ENCODE assay signal across 1 cellular context in the genomic region with DNA sequence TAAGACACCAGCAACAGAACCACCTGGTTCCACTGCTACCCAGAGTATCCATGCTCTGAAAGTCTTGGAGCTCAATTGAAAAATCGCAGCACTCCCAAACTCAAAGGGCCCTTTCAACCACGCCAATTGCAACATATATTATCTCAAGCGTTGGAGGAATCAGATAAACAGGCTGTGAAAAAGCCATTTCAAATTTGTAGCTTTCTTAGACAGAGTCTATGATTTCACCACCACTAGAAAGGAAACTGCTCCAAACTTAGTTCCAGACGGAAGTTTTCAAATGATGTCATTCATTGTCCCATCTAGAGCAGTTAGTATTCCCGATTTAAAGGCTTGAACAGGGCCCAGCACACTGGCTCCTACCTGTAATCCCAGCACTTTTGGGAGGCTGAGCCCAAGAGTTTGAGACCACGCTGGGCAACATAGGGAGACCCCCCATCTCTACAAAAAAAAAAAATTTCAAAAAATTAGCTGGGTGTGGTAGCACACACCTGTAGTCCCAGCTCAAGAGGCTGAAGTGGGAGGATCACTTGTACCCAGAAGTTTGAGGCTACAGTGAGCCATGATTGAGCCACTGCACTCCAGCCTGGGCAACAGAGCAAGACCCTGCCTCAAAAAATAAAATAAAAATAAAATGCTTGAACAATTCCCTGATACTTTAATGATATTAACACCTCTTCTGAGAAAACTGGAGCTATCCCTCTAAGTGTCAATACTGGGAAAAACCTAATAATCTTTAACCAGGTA.
TF ChIP-seq lines count a peak whose summit lies in the region.

No MANE protein-coding gene starts in this region.

TF ChIP-seq in K562, 482 proteins besides CTCF, POLR2A, EP300 and RAD21:
- TF ChIP-seq PCBP2 (IDR thresholded peaks at IDR 0.05; ENCODE audit: low read depth, low read length, poor library complexity, severe bottlenecking) (no peak), ZNF121 (CRISPR knock-in tag; conservative IDR thresholded peaks at IDR 0.05) (peak; percentile 82), CEBPB (tag; IDR thresholded peaks at IDR 0.05) (peak; percentile 82), TEAD4 (IDR thresholded peaks at IDR 0.05; ENCODE audit: low read length) (peak; percentile 18; the same call in 1 of the 2 replicates), TEAD4 (CRISPR knock-in tag; IDR thresholded peaks at IDR 0.05; ENCODE audit: borderline replicate concordance) (no peak), ATF7 (IDR thresholded peaks at IDR 0.05) (peak; percentile 64), SMARCE1 (IDR thresholded peaks at IDR 0.05) (0 out of 2 replicates have a peak, but pooled peaks have one; percentile 24), GABPB2 (CRISPR knock-in tag; conservative IDR thresholded peaks at IDR 0.05) (no peak), JUND (IDR thresholded peaks at IDR 0.05; ENCODE audit: borderline replicate concordance, low read depth, low read length) (0 out of 2 replicates have a peak, but pooled peaks have one; percentile 9), JUND (tag; IDR thresholded peaks at IDR 0.05; ENCODE audit: borderline replicate concordance, low read depth, low read length) (no peak), RBM25 (IDR thresholded peaks at IDR 0.05; ENCODE audit: low read depth, low read length, severe bottlenecking) (peak; percentile 29), RCOR1 (IDR thresholded peaks at IDR 0.05; ENCODE audit: borderline replicate concordance in 1 of 2, low read depth in 2 of 2, low read length in 2 of 2) (peak in 1 of 2 experiments; percentile 48; a peak in 1 of 4 replicates), GABPA (tag; conservative IDR thresholded peaks at IDR 0.05; ENCODE audit: low read depth) (0 out of 2 replicates have a peak, but pooled peaks have one; percentile 30), CXXC5 (CRISPR knock-in tag; IDR thresholded peaks at IDR 0.05) (0 out of 2 replicates have a peak, but pooled peaks have one; percentile 38), PBX2 (CRISPR knock-in tag; IDR thresholded peaks at IDR 0.05; ENCODE audit: low read depth) (no peak), PBX2 (tag; conservative IDR thresholded peaks at IDR 0.05; ENCODE audit: low read depth) (0 out of 2 replicates have a peak, but pooled peaks have one; percentile 17), NBN (IDR thresholded peaks at IDR 0.05; ENCODE audit: low read depth) (no peak), CEBPG (CRISPR knock-in tag; IDR thresholded peaks at IDR 0.05) (no peak), CEBPG (tag; conservative IDR thresholded peaks at IDR 0.05 in 1 of 2, IDR thresholded peaks at IDR 0.05 in 1 of 2) (peak; percentile 73 to 81)
- TF ChIP-seq, protein P1, sequence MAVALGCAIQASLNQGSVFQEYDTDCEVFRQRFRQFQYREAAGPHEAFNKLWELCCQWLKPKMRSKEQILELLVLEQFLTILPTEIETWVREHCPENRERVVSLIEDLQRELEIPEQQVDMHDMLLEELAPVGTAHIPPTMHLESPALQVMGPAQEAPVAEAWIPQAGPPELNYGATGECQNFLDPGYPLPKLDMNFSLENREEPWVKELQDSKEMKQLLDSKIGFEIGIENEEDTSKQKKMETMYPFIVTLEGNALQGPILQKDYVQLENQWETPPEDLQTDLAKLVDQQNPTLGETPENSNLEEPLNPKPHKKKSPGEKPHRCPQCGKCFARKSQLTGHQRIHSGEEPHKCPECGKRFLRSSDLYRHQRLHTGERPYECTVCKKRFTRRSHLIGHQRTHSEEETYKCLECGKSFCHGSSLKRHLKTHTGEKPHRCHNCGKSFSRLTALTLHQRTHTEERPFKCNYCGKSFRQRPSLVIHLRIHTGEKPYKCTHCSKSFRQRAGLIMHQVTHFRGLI (CRISPR knock-in tag; IDR thresholded peaks at IDR 0.05) = no peak
- TF ChIP-seq, protein P2, sequence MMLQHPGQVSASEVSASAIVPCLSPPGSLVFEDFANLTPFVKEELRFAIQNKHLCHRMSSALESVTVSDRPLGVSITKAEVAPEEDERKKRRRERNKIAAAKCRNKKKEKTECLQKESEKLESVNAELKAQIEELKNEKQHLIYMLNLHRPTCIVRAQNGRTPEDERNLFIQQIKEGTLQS (IDR thresholded peaks at IDR 0.05) = peak; percentile 49; the same call in 1 of the 2 replicates
- TF ChIP-seq, protein P2 (CRISPR knock-in tag; conservative IDR thresholded peaks at IDR 0.05) = no peak
TF ChIP-seq in K562: peak in this region for 13.
